In the genomic region with DNA sequence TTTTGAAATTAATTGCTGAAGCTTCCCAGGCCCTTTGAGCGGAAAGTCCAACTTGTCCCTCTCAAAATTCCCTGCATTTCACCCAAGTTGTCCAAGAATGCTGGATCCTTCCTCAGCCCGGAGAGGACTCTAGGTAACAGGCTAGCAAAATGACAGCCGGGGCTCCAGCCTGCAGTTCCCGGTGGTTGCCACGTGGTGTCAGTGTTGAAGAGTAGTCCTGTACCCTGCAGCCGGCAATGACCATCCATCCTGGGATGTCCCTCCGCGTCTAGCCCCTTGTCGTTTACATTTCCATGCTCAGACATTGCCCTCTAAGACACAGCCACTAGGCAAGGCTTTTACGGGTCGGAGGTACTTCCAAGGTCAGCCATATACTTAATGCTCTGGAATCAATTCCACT, we compare ENCODE assay signal across 8 cellular contexts. TPM values are rescaled to one million over a fixed set of nuclear protein-coding genes. Genes with fewer than 3 reads are reported as not detected.
A peak's percentile ranks its signal among the peaks of the same experiment; 100 is the strongest.
DNase-seq lines count a peak whose midpoint lies in the region; ATAC-seq and TF ChIP-seq lines count a peak whose summit lies in the region.

No MANE protein-coding gene starts in this region.

- DNase-seq in EL: peak; percentile 36
- DNase-seq in KBM-7: peak; percentile 41
- peak; percentile 8 for DNase-seq in fibroblast of peridontal ligament (ENCODE audit: extremely low read depth)
- DNase-seq in psoas muscle: peak in 1 of 2 donors; percentile 22
- no peak for DNase-seq in effector memory CD4-positive, alpha-beta T cell

- no peak overlapping the region for H3K4me3 ChIP-seq in psoas muscle
- no peak overlapping the region for H3K4me3 ChIP-seq in effector memory CD4-positive, alpha-beta T cell (ENCODE audit: insufficient read depth, low read depth, low read length, poor library complexity, severe bottlenecking)

- no peaks in the 10 kb centered on the region for H3K9me3 ChIP-seq in psoas muscle
- no peaks in the 10 kb centered on the region for H3K9me3 ChIP-seq in effector memory CD4-positive, alpha-beta T cell (ENCODE audit: control insufficient read depth, low read length)

- 21 to 27% (median 27%) methylated on average over 11 of the region's 11 CpGs for WGBS in psoas muscle, 3 donors

- TF ChIP-seq CTCF in VCaP (conservative IDR thresholded peaks at IDR 0.05) (peak; percentile 81), psoas muscle (IDR thresholded peaks at IDR 0.05) (peak; percentile 30)

- no peaks in the 10 kb centered on the region for H3K36me3 ChIP-seq in psoas muscle (ENCODE audit: insufficient read depth in 1 of 2, low read depth in 1 of 2)
- no peaks in the 10 kb centered on the region for H3K36me3 ChIP-seq in effector memory CD4-positive, alpha-beta T cell (ENCODE audit: control insufficient read depth, insufficient read depth, low read length)

- H3K27me3 ChIP-seq in psoas muscle (ENCODE audit: insufficient read depth in 3 of 3, low read length in 2 of 3): peaks cover 0 to 3% (median 0%) of the 10 kb centered on the region in 3 donors
- H3K27me3 ChIP-seq in effector memory CD4-positive, alpha-beta T cell (replicated peaks; ENCODE audit: control insufficient read depth, insufficient read depth, low read length, poor library complexity, severe bottlenecking): no peaks in the 10 kb centered on the region

- H3K4me1 ChIP-seq in psoas muscle: no peaks in the 10 kb centered on the region
- H3K4me1 ChIP-seq in effector memory CD4-positive, alpha-beta T cell (ENCODE audit: control insufficient read depth, insufficient read depth, low read length, poor library complexity, severe bottlenecking): no peaks in the 10 kb centered on the region

- H3K27ac ChIP-seq in VCaP (no peak overlapping the region), psoas muscle (no peak overlapping the region)
- H3K27ac ChIP-seq in effector memory CD4-positive, alpha-beta T cell (ENCODE audit: insufficient read depth, low read length, poor library complexity, severe bottlenecking): no peak overlapping the region

- intact Hi-C loops in psoas muscle (cut with DNase I): no loop called here

- ATAC-seq in psoas muscle (no peak), GM19452 (IDR thresholded peaks at IDR 0.05; ENCODE audit: unreplicated experiment) (no peak), GM19463 (IDR thresholded peaks at IDR 0.05; ENCODE audit: unreplicated experiment) (no peak)

- in situ Hi-C loops in KBM-7 (cut with MboI; ENCODE audit: low pct_unique_long_range_greater_than_20kb, low sequenced_read_pairs): no loop called here

RNA-seq across cellular contexts. Expression of a gene that starts 31.4 kb away (rescaled TPM):
- total RNA-seq in psoas muscle: 10 to 100 TPM; 48.1 to 72.4 (median 64.9) TPM
- 100 to 1,000 TPM in 2 of 3 donors, 10 to 100 TPM in 1; 84.8 to 166 (median 108) TPM for polyA plus RNA-seq in psoas muscle

RNA-seq across cellular contexts. Expression of a gene that starts 57.3 kb away (rescaled TPM):
- 100 to 1,000 TPM; 141 to 201 (median 159) TPM for total RNA-seq in psoas muscle
- polyA plus RNA-seq in psoas muscle: 100 to 1,000 TPM; 228 to 285 (median 231) TPM

Comparison
In these comparisons a context has a peak if more than half of its experiments do, and no peak if none do; other contexts are left out.
1. DNase-seq: peak in EL (single experiment), KBM-7 (single experiment) and fibroblast of peridontal ligament (single experiment); none in effector memory CD4-positive, alpha-beta T cell (0 of 3).